10 cellular contexts compared by ENCODE assay signal in genomic region chr5:142925795-142926194, GRCh38.
DNase-seq lines count a peak whose midpoint lies in the region; ATAC-seq, FAIRE-seq and TF ChIP-seq lines count a peak whose summit lies in the region.
"Had no signal": no experiment of that assay in that cellular context is flagged by ENCODE, and none has a peak within 500 bp of the region (broad histone marks: within the 10 kb centered on the region; RNA-seq: fewer than 3 reads in every experiment).

No MANE protein-coding gene starts in this region.

- peak overlapping the region in 1 of 2 experiments; percentile 31; a peak in 3 of 6 replicates for H3K27ac ChIP-seq in A549
- H3K27ac ChIP-seq: BLaER1 had no signal

- 42% methylated on average over 3 of the region's 3 CpGs for WGBS in A549 (ENCODE audit: missing lambda C conversion rate)

- H3K9me3 ChIP-seq in A549 (no peaks in the 10 kb centered on the region), mucosa of descending colon (no peaks in the 10 kb centered on the region)
- H3K9me3 ChIP-seq: BLaER1 had no signal

- POLR2A ChIA-PET in A549 (lab: Yijun Ruan, JAX): no interaction called here

- peak; percentile 23 for FAIRE-seq in A549 (lab: Jason Lieb, UNC)
- no peak for FAIRE-seq in D721Med (lab: Jason Lieb, UNC)

- no peak for TF ChIP-seq POLR2A in A549 (IDR thresholded peaks at IDR 0.05; ENCODE audit: low read length)

- no peak for TF ChIP-seq RAD21 in A549 (conservative IDR thresholded peaks at IDR 0.05 in 1 of 2, IDR thresholded peaks at IDR 0.05 in 1 of 2)

- TF ChIP-seq EP300 in A549 (IDR thresholded peaks at IDR 0.05): no peak

- ATAC-seq in A549 (peak in 1 of 2 experiments; percentile 43; a peak in 3 of 6 replicates), mucosa of descending colon (peak; percentile 65), HG02798 (IDR thresholded peaks at IDR 0.05; ENCODE audit: poor library complexity, unreplicated experiment) (no peak)

- H3K36me3 ChIP-seq in mucosa of descending colon (ENCODE audit: low read depth): no peaks in the 10 kb centered on the region
- H3K36me3 ChIP-seq: BLaER1 had no signal

- intact Hi-C loops in mucosa of descending colon (cut with DNase I, micrococcal nuclease): loop anchor here (10.0 kb wide), 2 partner anchors 479 to 899 kb away; partner anchors contain the start of gene NR3C1 (in 1 of the 2)

- DNase-seq in A549 (ENCODE audit: low read depth in 1 of 2, low spot score in 1 of 2) (peak in 1 of 2 experiments; percentile 25), LNCaP clone FGC (ENCODE audit: low read depth) (peak; percentile 87), dermis blood vessel endothelial cell (peak; percentile 85), mucosa of descending colon (peak in 1 of 3 donors; percentile 11), D721Med (ENCODE audit: insufficient read length, low spot score) (no peak), NCI-H1048 (lab: John Stamatoyannopoulos, UW) (no peak), germinal center (ENCODE audit: low spot score) (no peak)
- DNase-seq: activated T-cell treated with anti-CD3 and anti-CD28 coated beads, Interleukin-2, amount 50 U/mL, for 48 hours had no signal

- TF ChIP-seq CTCF in A549 (IDR thresholded peaks at IDR 0.05) (no peak), LNCaP clone FGC (IDR thresholded peaks at IDR 0.05; ENCODE audit: control insufficient read depth, extremely low read depth, insufficient read depth) (no peak), mucosa of descending colon (IDR thresholded peaks at IDR 0.05) (no peak), D721Med (IDR thresholded peaks at IDR 0.05; ENCODE audit: insufficient read depth, missing control alignments) (no peak)

- CTCF ChIA-PET in A549 (lab: Yijun Ruan, JAX): interaction anchor here (0.6 to 2.2 kb wide), 12 partner anchors 9 to 899 kb away, joined by 3 to 10 read pairs (median 4); no protein-coding TSS in a partner anchor

- H3K4me2 ChIP-seq in A549: peak overlapping the region; percentile 31
- H3K4me2 ChIP-seq: BLaER1 had no signal

- peaks cover 49% of the 10 kb centered on the region for H3K4me1 ChIP-seq in A549
- H3K4me1 ChIP-seq in mucosa of descending colon (ENCODE audit: low read depth): no peaks in the 10 kb centered on the region

- H3K4me3 ChIP-seq in A549: no peak overlapping the region
- H3K4me3 ChIP-seq in LNCaP clone FGC (ENCODE audit: low read depth, low read length): no peak overlapping the region
- H3K4me3 ChIP-seq in mucosa of descending colon: no peak overlapping the region
- H3K4me3 ChIP-seq: BLaER1 had no signal

TF ChIP-seq in A549, 52 proteins besides CTCF, POLR2A, EP300 and RAD21:
- no peak for TF ChIP-seq FOXS1 (CRISPR knock-in tag; IDR thresholded peaks at IDR 0.05)
- 0 out of 2 replicates have a peak, but pooled peaks have one; percentile 23 for TF ChIP-seq GATA3 (IDR thresholded peaks at IDR 0.05; ENCODE audit: borderline replicate concordance)

Comparison
In these comparisons a context has a peak if more than half of its experiments do, and no peak if none do; other contexts are left out.
1. DNase-seq: peak in LNCaP clone FGC (single experiment) and dermis blood vessel endothelial cell (single experiment); none in D721Med (single experiment), NCI-H1048 (single experiment) and germinal center (single experiment).